22 cellular contexts compared by ENCODE assay signal in genomic region chr1:226417830-226418546, GRCh38. TPM values are rescaled to one million over a fixed set of nuclear protein-coding genes. Genes with fewer than 3 reads are reported as not detected.
DNase-seq lines count a peak whose midpoint lies in the region; ATAC-seq and TF ChIP-seq lines count a peak whose summit lies in the region.
"Had no signal": no experiment of that assay in that cellular context is flagged by ENCODE, and none has a peak within 500 bp of the region (broad histone marks: within the 10 kb centered on the region; RNA-seq: fewer than 3 reads in every experiment).

No MANE protein-coding gene starts in this region.

- DNase-seq in activated CD8-positive, alpha-beta memory T cell treated with anti-CD3 and anti-CD28 coated beads, Interleukin-2, amount 10 ng/mL, durations not matched to agents 7 days and 5 days = peak; percentile 3
- DNase-seq in activated CD8-positive, alpha-beta memory T cell treated with anti-CD3 and anti-CD28 coated beads, Interleukin-2, amount 50 U/mL, for 4 hours = no peak
- peak; percentile 39 for DNase-seq in Jurkat, Clone E6-1 (ENCODE audit: low read depth, low spot score)
- DNase-seq in ecto neural progenitor cell (ENCODE audit: low spot score) (peak; percentile 29), NCI-H1694 treated with DMSO at 0.1 percent for 48 hours (lab: John Stamatoyannopoulos, UW) (no peak), CD14-positive monocyte (ENCODE audit: low spot score) (no peak)
- no peak for DNase-seq in stimulated activated effector memory CD8-positive, alpha-beta T cell treated with anti-CD3 and anti-CD28 coated beads, Interleukin-12 subunit alpha, Interleukin-12 subunit beta, amount 100 ng/mL, for 72 hours (ENCODE audit: low spot score in 2 of 2)
- DNase-seq: 8988T; GM23248; HCEC 1CT; KBM-7; NCI-H1092; NCI-H1436 treated with DMSO at 0.1 percent for 48 hours; NCI-H2029; NCI-H226; NCI-H524; NCI-H774; NK-92 treated with Interleukin-12 subunit alpha and Interleukin-12 subunit beta, amount 100 ng/mL, for 24 hours; Peyer's patch had no signal

- H3K36me3 Mint-ChIP-seq in activated CD8-positive, alpha-beta memory T cell treated with anti-CD3 and anti-CD28 coated beads, Interleukin-2, amount 10 ng/mL, durations not matched to agents 7 days and 5 days = no peaks in the 10 kb centered on the region
- H3K36me3 Mint-ChIP-seq in stimulated activated effector memory CD8-positive, alpha-beta T cell treated with anti-CD3 and anti-CD28 coated beads, Interleukin-12 subunit alpha, Interleukin-12 subunit beta, amount 100 ng/mL, for 72 hours = no peaks in the 10 kb centered on the region
- H3K36me3 Mint-ChIP-seq in CD14-positive monocyte = no peaks in the 10 kb centered on the region

- TF ChIP-seq CTCF in CD14-positive monocyte (IDR thresholded peaks at IDR 0.05) = no peak

- intact Hi-C loops in CD14-positive monocyte (cut with micrococcal nuclease) = no loop called here

- H3K27me3 Mint-ChIP-seq in activated CD8-positive, alpha-beta memory T cell treated with anti-CD3 and anti-CD28 coated beads, Interleukin-2, amount 10 ng/mL, durations not matched to agents 7 days and 5 days = peaks cover 12% of the 10 kb centered on the region
- H3K27me3 Mint-ChIP-seq in CD14-positive monocyte (ENCODE audit: low read depth in 3 of 3) = peaks cover under 1 to 5% (median 5%) of the 10 kb centered on the region in 3 donors

- CTCF ChIA-PET in activated CD8-positive, alpha-beta memory T cell treated with anti-CD3 and anti-CD28 coated beads, Interleukin-2, amount 10 ng/mL, durations not matched to agents 7 days and 5 days (lab: Charles Lee) = interaction anchor here (0.6 to 2.1 kb wide), 2 partner anchors 10 to 220 kb away, joined by 3 to 6 read pairs; partner anchors contain the start of gene PARP1

- H3K4me3 Mint-ChIP-seq in activated CD8-positive, alpha-beta memory T cell treated with anti-CD3 and anti-CD28 coated beads, Interleukin-2, amount 10 ng/mL, durations not matched to agents 7 days and 5 days = no peak overlapping the region
- H3K4me3 Mint-ChIP-seq in stimulated activated effector memory CD8-positive, alpha-beta T cell treated with anti-CD3 and anti-CD28 coated beads, Interleukin-12 subunit alpha, Interleukin-12 subunit beta, amount 100 ng/mL, for 72 hours = no peak overlapping the region
- H3K4me3 Mint-ChIP-seq in CD14-positive monocyte = no peak overlapping the region

- no peak overlapping the region for H3K4me3 ChIP-seq in Jurkat, Clone E6-1 (ENCODE audit: low read length)
- H3K4me3 ChIP-seq: GM23248, Peyer's patch had no signal

- H3K27ac Mint-ChIP-seq in activated CD8-positive, alpha-beta memory T cell treated with anti-CD3 and anti-CD28 coated beads, Interleukin-2, amount 10 ng/mL, durations not matched to agents 7 days and 5 days = no peak overlapping the region
- H3K27ac Mint-ChIP-seq in stimulated activated effector memory CD8-positive, alpha-beta T cell treated with anti-CD3 and anti-CD28 coated beads, Interleukin-12 subunit alpha, Interleukin-12 subunit beta, amount 100 ng/mL, for 72 hours = peak overlapping the region; percentile 60
- no peak overlapping the region for H3K27ac Mint-ChIP-seq in CD14-positive monocyte

- no peak for ATAC-seq in activated CD8-positive, alpha-beta memory T cell treated with anti-CD3 and anti-CD28 coated beads, Interleukin-2, amount 10 ng/mL, durations not matched to agents 7 days and 5 days
- no peak for ATAC-seq in stimulated activated effector memory CD8-positive, alpha-beta T cell treated with anti-CD3 and anti-CD28 coated beads, Interleukin-12 subunit alpha, Interleukin-12 subunit beta, amount 100 ng/mL, for 72 hours
- ATAC-seq in GM18520 (IDR thresholded peaks at IDR 0.05; ENCODE audit: unreplicated experiment) = no peak
- ATAC-seq: HepG2, SK-N-SH treated with all-trans-retinoic acid at 6 μM for 48 hours had no signal

- no peaks in the 10 kb centered on the region for H3K9me3 Mint-ChIP-seq in activated CD8-positive, alpha-beta memory T cell treated with anti-CD3 and anti-CD28 coated beads, Interleukin-2, amount 10 ng/mL, durations not matched to agents 7 days and 5 days (ENCODE audit: low read depth)
- H3K9me3 Mint-ChIP-seq in stimulated activated effector memory CD8-positive, alpha-beta T cell treated with anti-CD3 and anti-CD28 coated beads, Interleukin-12 subunit alpha, Interleukin-12 subunit beta, amount 100 ng/mL, for 72 hours = no peaks in the 10 kb centered on the region
- H3K9me3 Mint-ChIP-seq in CD14-positive monocyte = peaks cover 0 to 5% (median 0%) of the 10 kb centered on the region in 7 donors

- peaks cover 5% of the 10 kb centered on the region for H3K4me1 Mint-ChIP-seq in activated CD8-positive, alpha-beta memory T cell treated with anti-CD3 and anti-CD28 coated beads, Interleukin-2, amount 10 ng/mL, durations not matched to agents 7 days and 5 days
- peaks cover 9% of the 10 kb centered on the region for H3K4me1 Mint-ChIP-seq in stimulated activated effector memory CD8-positive, alpha-beta T cell treated with anti-CD3 and anti-CD28 coated beads, Interleukin-12 subunit alpha, Interleukin-12 subunit beta, amount 100 ng/mL, for 72 hours
- peaks cover 8% of the 10 kb centered on the region for H3K4me1 Mint-ChIP-seq in CD14-positive monocyte

RNA-seq across cellular contexts. Expression of gene PARP1, which starts 10.1 kb away (rescaled TPM):
- 100 to 1,000 TPM; 185 to 207 TPM for total RNA-seq in activated CD8-positive, alpha-beta memory T cell treated with anti-CD3 and anti-CD28 coated beads, Interleukin-2, amount 10 ng/mL, durations not matched to agents 7 days and 5 days
- polyA plus RNA-seq in Jurkat, Clone E6-1 (2012; ENCODE audit: insufficient read depth, insufficient read length) = 142 TPM
- polyA plus RNA-seq in CD14-positive monocyte = 10 to 100 TPM; 17.7 to 23.3 TPM

Comparison
In these comparisons a context has a peak if more than half of its experiments do, and no peak if none do; other contexts are left out.
1. DNase-seq: peak in activated CD8-positive, alpha-beta memory T cell treated with anti-CD3 and anti-CD28 coated beads, Interleukin-2, amount 10 ng/mL, durations not matched to agents 7 days and 5 days (single experiment), Jurkat, Clone E6-1 (single experiment) and ecto neural progenitor cell (single experiment); none in activated CD8-positive, alpha-beta memory T cell treated with anti-CD3 and anti-CD28 coated beads, Interleukin-2, amount 50 U/mL, for 4 hours (single experiment), stimulated activated effector memory CD8-positive, alpha-beta T cell treated with anti-CD3 and anti-CD28 coated beads, Interleukin-12 subunit alpha, Interleukin-12 subunit beta, amount 100 ng/mL, for 72 hours (0 of 2), NCI-H1694 treated with DMSO at 0.1 percent for 48 hours (single experiment) and CD14-positive monocyte (single experiment).